In the genomic region with DNA sequence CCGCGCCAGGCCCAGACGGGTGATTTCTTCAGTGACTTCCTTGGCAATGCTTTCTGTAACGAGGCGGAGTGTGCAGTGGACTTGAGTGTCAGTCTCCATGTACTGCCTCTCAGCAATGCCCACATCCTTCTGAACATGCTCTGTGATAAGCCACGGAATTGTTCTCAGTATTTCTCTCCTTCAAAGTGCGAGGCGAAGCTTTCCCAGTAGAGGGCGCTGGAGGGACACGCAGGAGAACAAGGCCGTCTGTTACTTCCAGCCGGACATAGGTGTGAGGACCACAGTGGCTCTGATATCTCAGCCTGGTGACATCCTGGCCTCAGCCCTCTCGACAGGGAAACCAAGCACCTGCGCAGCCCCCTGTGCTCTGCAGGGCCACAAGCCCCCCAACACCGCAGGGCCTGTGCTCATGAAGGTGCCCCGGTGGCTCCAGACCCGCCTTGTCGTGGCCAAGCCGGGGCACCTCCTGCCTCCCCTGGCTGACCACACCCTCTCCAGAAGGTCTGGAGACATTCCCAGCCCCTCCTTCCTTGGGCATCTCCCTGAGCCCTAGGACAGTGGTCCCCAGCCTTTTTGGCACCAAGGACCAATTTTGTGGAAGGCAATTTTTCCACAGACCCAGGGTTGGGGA, we compare ENCODE assay signal across 8 cellular contexts. TPM values are rescaled to one million over a fixed set of nuclear protein-coding genes. Genes with fewer than 3 reads are reported as not detected.
DNase-seq lines count a peak whose midpoint lies in the region; ATAC-seq and TF ChIP-seq lines count a peak whose summit lies in the region.

No MANE protein-coding gene starts in this region.

- H3K4me1 ChIP-seq in BE2C, result no peaks in the 10 kb centered on the region
- H3K4me1 ChIP-seq in esophagus muscularis mucosa, result peaks cover 0 to 11% (median 4%) of the 10 kb centered on the region in 4 donors
- H3K4me1 ChIP-seq in stomach, result no peaks in the 10 kb centered on the region

- TF ChIP-seq CTCF in BE2C (IDR thresholded peaks at IDR 0.05; ENCODE audit: low read depth, low read length), result peak; percentile 41
- TF ChIP-seq CTCF in esophagus muscularis mucosa (IDR thresholded peaks at IDR 0.05), result peak; percentile 73 to 94 (median 80)
- peak in 5 of 7 experiments; percentile 64 to 86 (median 81) for TF ChIP-seq CTCF in stomach (IDR thresholded peaks at IDR 0.05)

- no peaks in the 10 kb centered on the region for H3K27me3 ChIP-seq in BE2C
- H3K27me3 ChIP-seq in esophagus muscularis mucosa, result peaks cover 0 to 12% (median 0%) of the 10 kb centered on the region in 4 donors
- H3K27me3 ChIP-seq in stomach, result peaks cover 0 to 16% (median 0%) of the 10 kb centered on the region in 3 donors

- H3K4me3 ChIP-seq in BE2C (ENCODE audit: low read depth, low read length), result no peak overlapping the region
- no peak overlapping the region for H3K4me3 ChIP-seq in esophagus muscularis mucosa
- H3K4me3 ChIP-seq in stomach, result no peak overlapping the region

- no peaks in the 10 kb centered on the region for H3K9me3 ChIP-seq in BE2C
- no peaks in the 10 kb centered on the region for H3K9me3 ChIP-seq in esophagus muscularis mucosa
- no peaks in the 10 kb centered on the region for H3K9me3 ChIP-seq in stomach

- no peaks in the 10 kb centered on the region for H3K36me3 Mint-ChIP-seq in activated CD4-positive, alpha-beta memory T cell treated with anti-CD3 and anti-CD28 coated beads for 36 hours
- H3K36me3 Mint-ChIP-seq in naive B cell, result no peaks in the 10 kb centered on the region

- H3K4me1 Mint-ChIP-seq in activated CD4-positive, alpha-beta memory T cell treated with anti-CD3 and anti-CD28 coated beads for 36 hours (ENCODE audit: low read depth), result no peaks in the 10 kb centered on the region
- peaks cover 0 to 3% (median 0%) of the 10 kb centered on the region in 3 donors for H3K4me1 Mint-ChIP-seq in naive B cell

- no peak overlapping the region for H3K4me3 Mint-ChIP-seq in activated CD4-positive, alpha-beta memory T cell treated with anti-CD3 and anti-CD28 coated beads for 36 hours
- no peak overlapping the region for H3K4me3 Mint-ChIP-seq in naive B cell

- ATAC-seq in naive B cell (ENCODE audit: low read depth in 2 of 2) (peak in 1 of 2 donors; percentile 14), HG03095 (IDR thresholded peaks at IDR 0.05; ENCODE audit: unreplicated experiment) (no peak)

- no peaks in the 10 kb centered on the region for H3K9me3 Mint-ChIP-seq in activated CD4-positive, alpha-beta memory T cell treated with anti-CD3 and anti-CD28 coated beads for 36 hours
- no peaks in the 10 kb centered on the region for H3K9me3 Mint-ChIP-seq in naive B cell

- intact Hi-C loops in activated CD4-positive, alpha-beta memory T cell treated with anti-CD3 and anti-CD28 coated beads for 36 hours (cut with micrococcal nuclease), result loop anchor here (1.0 to 5.0 kb wide), 2 partner anchors 43 to 160 kb away; no protein-coding TSS in a partner anchor
- intact Hi-C loops in esophagus muscularis mucosa (cut with DNase I), result loop anchor here (5.0 kb wide), 1 partner anchor 340 kb away; no protein-coding TSS in a partner anchor
- intact Hi-C loops in stomach (cut with DNase I; ENCODE audit: low total_unique reads), result no loop called here

- no peak overlapping the region for H3K27ac ChIP-seq in esophagus muscularis mucosa (replicated peaks in 1 of 4)
- H3K27ac ChIP-seq in stomach, result no peak overlapping the region

- no peak for TF ChIP-seq EP300 in esophagus muscularis mucosa (IDR thresholded peaks at IDR 0.05)
- TF ChIP-seq EP300 in stomach (IDR thresholded peaks at IDR 0.05), result no peak

- CTCF ChIA-PET in activated CD4-positive, alpha-beta memory T cell treated with anti-CD3 and anti-CD28 coated beads for 36 hours (lab: Charles Lee), result interaction anchor here (1.2 to 3.1 kb wide), 3 partner anchors 8 to 164 kb away, joined by 3 to 18 read pairs (median 4); no protein-coding TSS in a partner anchor

- peak; percentile 27 for DNase-seq in BE2C
- DNase-seq in H4 (ENCODE audit: low spot score), result peak; percentile 87
- peak; percentile 27 for DNase-seq in NCI-H510A (lab: John Stamatoyannopoulos, UW)
- DNase-seq in activated CD4-positive, alpha-beta memory T cell treated with anti-CD3 and anti-CD28 coated beads for 36 hours, result peak; percentile 73
- DNase-seq in esophagus muscularis mucosa (ENCODE audit: extremely low spot score), result peak; percentile 97
- DNase-seq in naive B cell, result peak; percentile 39
- DNase-seq in stomach, result peak; percentile 95

- TF ChIP-seq POLR2A in esophagus muscularis mucosa (IDR thresholded peaks at IDR 0.05; ENCODE audit: low read depth) (no peak), stomach (IDR thresholded peaks at IDR 0.05) (no peak)

- H3K27ac Mint-ChIP-seq in activated CD4-positive, alpha-beta memory T cell treated with anti-CD3 and anti-CD28 coated beads for 36 hours, result no peak overlapping the region
- no peak overlapping the region for H3K27ac Mint-ChIP-seq in naive B cell

- H3K27me3 Mint-ChIP-seq in activated CD4-positive, alpha-beta memory T cell treated with anti-CD3 and anti-CD28 coated beads for 36 hours, result peaks cover 8% of the 10 kb centered on the region
- H3K27me3 Mint-ChIP-seq in naive B cell, result peaks cover 5 to 33% (median 28%) of the 10 kb centered on the region in 3 donors

- POLR2A ChIA-PET in activated CD4-positive, alpha-beta memory T cell treated with anti-CD3 and anti-CD28 coated beads for 36 hours (lab: Charles Lee), result no interaction called here

- 32% methylated on average over 9 of the region's 19 CpGs for WGBS in esophagus muscularis mucosa
- 15 to 33% (median 22%) methylated on average over 19 of the region's 19 CpGs for WGBS in stomach, 5 donors

- H3K36me3 ChIP-seq in BE2C (no peaks in the 10 kb centered on the region), esophagus muscularis mucosa (no peaks in the 10 kb centered on the region), stomach (no peaks in the 10 kb centered on the region)

RNA-seq across cellular contexts. Expression of gene BACE2, which starts 46.1 kb away (rescaled TPM):
- polyA plus RNA-seq in BE2C (2012; ENCODE audit: insufficient read depth, insufficient read length, low read depth), result not detected
- 85.6 and 109 TPM in 2 replicates for total RNA-seq in H4 (2014; rRNA removed; shearing (Covaris generic))
- total RNA-seq in activated CD4-positive, alpha-beta memory T cell treated with anti-CD3 and anti-CD28 coated beads for 36 hours, result 1 to 10 TPM in 1 of 2 experiments, under 1 TPM in 1; 0.77 to 1.1 TPM
- total RNA-seq in esophagus muscularis mucosa (10 to 100 TPM; 44.9 to 61.6 (median 58.2) TPM), stomach (100 to 1,000 TPM in 2 of 5 donors, 10 to 100 TPM in 2, 1 to 10 TPM in 1; 7.6 to 244 (median 83.0) TPM)
- polyA plus RNA-seq in naive B cell (ENCODE audit: low read depth in 6 of 6) (100 to 1,000 TPM in 4 of 6 donors, 10 to 100 TPM in 2; 36.0 to 146 (median 110) TPM), stomach (10 to 100 TPM; 18.5 to 56.2 (median 36.2) TPM)

Comparison
In these comparisons a context has a peak if more than half of its experiments do, and no peak if none do; other contexts are left out.
1. DNase-seq: peak in every context shown above with its lines; median percentile 97 in esophagus muscularis mucosa; 95 in stomach; 87 in H4; 73 in activated CD4-positive, alpha-beta memory T cell treated with anti-CD3 and anti-CD28 coated beads for 36 hours; 39 in naive B cell; 27 in BE2C; 27 in NCI-H510A.
2. RNA of gene BACE2, which starts 46.1 kb away (total RNA-seq): 85.6 to 109 TPM in H4, 7.6 to 244 TPM in stomach and 44.9 to 61.6 TPM in esophagus muscularis mucosa; 0.77 to 1.1 TPM in activated CD4-positive, alpha-beta memory T cell treated with anti-CD3 and anti-CD28 coated beads for 36 hours; every median in the first group is over 4 times any median in the second.
3. Peak in every context shown above with its lines, with median percentiles within 50 percentile points of each other: CTCF ChIP-seq.